In the genomic region with DNA sequence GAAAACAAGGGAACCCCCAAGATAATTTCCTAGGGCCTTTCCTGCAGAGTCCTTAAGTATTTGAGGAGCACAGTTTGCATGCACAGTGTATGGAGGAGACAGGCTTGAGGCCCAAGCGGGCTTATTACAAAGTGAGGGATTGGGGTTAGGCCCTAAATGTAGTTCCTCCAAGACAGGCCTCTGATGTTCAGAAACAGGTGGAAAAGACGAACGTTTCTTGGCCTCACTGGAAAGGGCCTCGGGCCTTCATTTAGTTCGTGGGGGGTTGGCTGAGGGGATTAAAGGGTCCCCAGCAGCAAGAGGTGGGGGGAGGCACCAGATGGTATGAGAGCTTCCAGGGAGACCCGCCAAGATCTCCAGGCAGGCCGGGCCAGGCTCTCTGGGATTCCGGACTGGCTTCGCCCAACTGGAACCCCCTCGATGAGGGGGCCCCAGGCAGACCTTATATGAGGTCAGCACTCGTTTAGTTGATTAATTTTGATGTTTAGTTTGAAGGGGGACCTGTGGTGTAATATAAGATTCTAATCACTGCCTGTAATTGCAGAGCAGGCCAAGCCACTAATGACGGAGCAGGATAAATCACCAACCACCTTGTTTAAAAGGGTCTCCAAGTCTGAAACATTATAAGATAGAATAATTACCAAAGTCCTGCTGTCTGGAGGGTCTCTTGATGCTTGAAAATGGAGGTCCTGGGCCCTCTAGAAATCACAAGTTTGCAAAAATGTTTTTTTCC, we compare ENCODE assay signal across 9 cellular contexts. TPM values are rescaled to one million over a fixed set of nuclear protein-coding genes. Genes with fewer than 3 reads are reported as not detected.
DNase-seq lines count a peak whose midpoint lies in the region; TF ChIP-seq lines count a peak whose summit lies in the region.
"Had no signal": no experiment of that assay in that cellular context is flagged by ENCODE, and none has a peak within 500 bp of the region (broad histone marks: within the 10 kb centered on the region; RNA-seq: fewer than 3 reads in every experiment).

No MANE protein-coding gene starts in this region.

- CTCF ChIA-PET in BJ (lab: Yijun Ruan, JAX), result no interaction called here

- no peak for DNase-seq in BJ (ENCODE audit: low read depth)
- no peak for DNase-seq in NCI-H1436 treated with DMSO at 0.1 percent for 48 hours (lab: John Stamatoyannopoulos, UW)
- DNase-seq in stimulated activated CD4-positive, alpha-beta T cell treated with anti-CD3 and anti-CD28 coated beads, Interleukin-15, amount 100 ng/mL, for 24 hours, result no peak
- no peak for DNase-seq in NCI-H2107 treated with DMSO at 0.1 percent for 48 hours (lab: John Stamatoyannopoulos, UW; ENCODE audit: unreplicated experiment)
- DNase-seq in stimulated activated CD4-positive, alpha-beta T cell treated with anti-CD3 and anti-CD28 coated beads, Interleukin-12 subunit alpha, Interleukin-12 subunit beta, amount 100 ng/mL, for 4 hours, result no peak

- peak overlapping the region; percentile 95 for H3K27ac ChIP-seq in HUES48 (ENCODE audit: low read depth, low read length)

- POLR2A ChIA-PET in BJ (lab: Charles Lee), result no interaction called here

- peak overlapping the region; percentile 81 to 90 (median 86) for H3K4me3 Mint-ChIP-seq in brain

- H3K9ac ChIP-seq in HUES48 (ENCODE audit: low read depth, low read length) (peak overlapping the region; percentile 94), mucosa of stomach (ENCODE audit: low read length) (peak overlapping the region; percentile 76)

- H3K9me3 Mint-ChIP-seq in brain, result peaks cover 0 to 4% (median 0%) of the 10 kb centered on the region in 5 experiments

- H3K9me3 ChIP-seq in HUES48 (ENCODE audit: control insufficient read depth, insufficient read depth, low read length) (no peaks in the 10 kb centered on the region), mucosa of stomach (ENCODE audit: control insufficient read depth, low read length) (no peaks in the 10 kb centered on the region)
- H3K9me3 ChIP-seq: ovary had no signal

- H3K36me3 ChIP-seq in BJ (ENCODE audit: control insufficient read depth, insufficient read depth, low read length) (peaks cover 5% of the 10 kb centered on the region; the same call in 1 of the 2 replicates), HUES48 (ENCODE audit: control insufficient read depth, insufficient read depth, low read length) (peaks cover 56% of the 10 kb centered on the region), mucosa of stomach (ENCODE audit: control insufficient read depth, insufficient read depth, low read length) (no peaks in the 10 kb centered on the region)
- H3K36me3 ChIP-seq: ovary had no signal

- H3K4me1 Mint-ChIP-seq in brain, result peaks cover 29% of the 10 kb centered on the region

- peaks cover 52% of the 10 kb centered on the region for H3K4me1 ChIP-seq in HUES48 (ENCODE audit: control insufficient read depth, insufficient read depth, low read length)
- peaks cover 27% of the 10 kb centered on the region for H3K4me1 ChIP-seq in mucosa of stomach (ENCODE audit: control insufficient read depth, insufficient read depth, low read length)

- TF ChIP-seq CTCF in BJ (IDR thresholded peaks at IDR 0.05; ENCODE audit: insufficient read depth, low read depth, low read length) (no peak), brain (conservative IDR thresholded peaks at IDR 0.05) (no peak)

- peak overlapping the region; percentile 80 for H3K4me3 ChIP-seq in BJ (ENCODE audit: low read depth, low read length)
- H3K4me3 ChIP-seq in HUES48 (ENCODE audit: low read depth, low read length), result peak overlapping the region; percentile 87
- H3K4me3 ChIP-seq in mucosa of stomach (ENCODE audit: low read length), result peak overlapping the region; percentile 50

- H3K27me3 ChIP-seq in BJ (ENCODE audit: control insufficient read depth, insufficient read depth, low read length) (no peaks in the 10 kb centered on the region), HUES48 (ENCODE audit: control insufficient read depth, insufficient read depth, low read length) (no peaks in the 10 kb centered on the region), mucosa of stomach (ENCODE audit: control insufficient read depth, insufficient read depth, low read length) (no peaks in the 10 kb centered on the region)
- H3K27me3 ChIP-seq: ovary had no signal

- H3K27me3 Mint-ChIP-seq in brain, result no peaks in the 10 kb centered on the region

- H3K36me3 Mint-ChIP-seq in brain, result peaks cover 25% of the 10 kb centered on the region

- peak overlapping the region; percentile 80 to 90 (median 84) for H3K27ac Mint-ChIP-seq in brain

RNA-seq across cellular contexts. Expression of a gene that starts 2.0 kb away (rescaled TPM):
- polyA plus RNA-seq in BJ (2011; rRNA removed) (84.1 and 168 TPM in 2 replicates), brain (ENCODE audit: insufficient read depth, low read depth, low replicate concordance) (93.9 TPM)
- polyA minus RNA-seq in BJ (2011; rRNA and poly(A)+ RNA removed), result 62.2 and 102 TPM in 2 replicates

RNA-seq across cellular contexts. Expression of a gene that starts 10.1 kb away (rescaled TPM):
- 16.3 and 29.5 TPM in 2 replicates for polyA plus RNA-seq in BJ (2011; rRNA removed)
- 16.4 and 22.1 TPM in 2 replicates for polyA minus RNA-seq in BJ (2011; rRNA and poly(A)+ RNA removed)
- 92.4 TPM for polyA plus RNA-seq in brain (ENCODE audit: insufficient read depth, low read depth, low replicate concordance)
